ENCODE assay signal across 1 cellular context in the genomic region with DNA sequence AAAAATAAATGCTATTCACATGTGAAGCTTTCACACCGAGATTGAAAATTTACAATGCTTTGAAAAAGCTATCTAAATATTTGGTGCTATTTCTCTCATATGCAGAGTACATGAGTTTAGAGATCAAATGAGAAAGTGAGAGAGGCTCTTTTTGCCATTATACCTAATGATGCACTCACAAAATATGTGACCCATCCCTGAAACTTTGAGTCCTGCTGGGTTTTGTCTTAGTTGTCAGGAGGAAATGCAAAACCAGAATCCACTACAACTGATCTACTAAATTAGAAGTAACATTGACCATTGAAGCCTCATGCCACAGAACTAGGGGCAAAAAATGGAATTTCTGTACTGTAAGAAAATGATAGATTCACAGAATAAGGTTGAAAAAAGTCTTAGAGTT.
TF ChIP-seq lines count a peak whose summit lies in the region.

No MANE protein-coding gene starts in this region.

TF ChIP-seq in SK-N-SH, 30 proteins besides CTCF, POLR2A, EP300 and RAD21:
- no peak; the same call in 1 of the 2 replicates for TF ChIP-seq POLR2AphosphoS5 (IDR thresholded peaks at IDR 0.05; ENCODE audit: low read depth, low read length)
- no peak for TF ChIP-seq MEF2A (IDR thresholded peaks at IDR 0.05; ENCODE audit: borderline replicate concordance, low read depth)
- TF ChIP-seq, protein P1, sequence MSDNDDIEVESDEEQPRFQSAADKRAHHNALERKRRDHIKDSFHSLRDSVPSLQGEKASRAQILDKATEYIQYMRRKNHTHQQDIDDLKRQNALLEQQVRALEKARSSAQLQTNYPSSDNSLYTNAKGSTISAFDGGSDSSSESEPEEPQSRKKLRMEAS (IDR thresholded peaks at IDR 0.05; ENCODE audit: low read depth) = no peak
- TF ChIP-seq, protein P2, sequence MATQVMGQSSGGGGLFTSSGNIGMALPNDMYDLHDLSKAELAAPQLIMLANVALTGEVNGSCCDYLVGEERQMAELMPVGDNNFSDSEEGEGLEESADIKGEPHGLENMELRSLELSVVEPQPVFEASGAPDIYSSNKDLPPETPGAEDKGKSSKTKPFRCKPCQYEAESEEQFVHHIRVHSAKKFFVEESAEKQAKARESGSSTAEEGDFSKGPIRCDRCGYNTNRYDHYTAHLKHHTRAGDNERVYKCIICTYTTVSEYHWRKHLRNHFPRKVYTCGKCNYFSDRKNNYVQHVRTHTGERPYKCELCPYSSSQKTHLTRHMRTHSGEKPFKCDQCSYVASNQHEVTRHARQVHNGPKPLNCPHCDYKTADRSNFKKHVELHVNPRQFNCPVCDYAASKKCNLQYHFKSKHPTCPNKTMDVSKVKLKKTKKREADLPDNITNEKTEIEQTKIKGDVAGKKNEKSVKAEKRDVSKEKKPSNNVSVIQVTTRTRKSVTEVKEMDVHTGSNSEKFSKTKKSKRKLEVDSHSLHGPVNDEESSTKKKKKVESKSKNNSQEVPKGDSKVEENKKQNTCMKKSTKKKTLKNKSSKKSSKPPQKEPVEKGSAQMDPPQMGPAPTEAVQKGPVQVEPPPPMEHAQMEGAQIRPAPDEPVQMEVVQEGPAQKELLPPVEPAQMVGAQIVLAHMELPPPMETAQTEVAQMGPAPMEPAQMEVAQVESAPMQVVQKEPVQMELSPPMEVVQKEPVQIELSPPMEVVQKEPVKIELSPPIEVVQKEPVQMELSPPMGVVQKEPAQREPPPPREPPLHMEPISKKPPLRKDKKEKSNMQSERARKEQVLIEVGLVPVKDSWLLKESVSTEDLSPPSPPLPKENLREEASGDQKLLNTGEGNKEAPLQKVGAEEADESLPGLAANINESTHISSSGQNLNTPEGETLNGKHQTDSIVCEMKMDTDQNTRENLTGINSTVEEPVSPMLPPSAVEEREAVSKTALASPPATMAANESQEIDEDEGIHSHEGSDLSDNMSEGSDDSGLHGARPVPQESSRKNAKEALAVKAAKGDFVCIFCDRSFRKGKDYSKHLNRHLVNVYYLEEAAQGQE (IDR thresholded peaks at IDR 0.05; ENCODE audit: low read depth, low read length) = no peak
- TF ChIP-seq, protein P3, sequence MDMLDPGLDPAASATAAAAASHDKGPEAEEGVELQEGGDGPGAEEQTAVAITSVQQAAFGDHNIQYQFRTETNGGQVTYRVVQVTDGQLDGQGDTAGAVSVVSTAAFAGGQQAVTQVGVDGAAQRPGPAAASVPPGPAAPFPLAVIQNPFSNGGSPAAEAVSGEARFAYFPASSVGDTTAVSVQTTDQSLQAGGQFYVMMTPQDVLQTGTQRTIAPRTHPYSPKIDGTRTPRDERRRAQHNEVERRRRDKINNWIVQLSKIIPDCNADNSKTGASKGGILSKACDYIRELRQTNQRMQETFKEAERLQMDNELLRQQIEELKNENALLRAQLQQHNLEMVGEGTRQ (IDR thresholded peaks at IDR 0.05; ENCODE audit: borderline replicate concordance, low read depth, low read length) = no peak
- no peak for TF ChIP-seq GABPA (IDR thresholded peaks at IDR 0.05; ENCODE audit: low read depth)
- TF ChIP-seq RXRA (IDR thresholded peaks at IDR 0.05; ENCODE audit: borderline replicate concordance, low read depth) = no peak
- no peak for TF ChIP-seq NRF1 (IDR thresholded peaks at IDR 0.05; ENCODE audit: low read depth, low read length)
- TF ChIP-seq NFIC (IDR thresholded peaks at IDR 0.05; ENCODE audit: borderline replicate concordance) = no peak
- no peak for TF ChIP-seq USF1 (IDR thresholded peaks at IDR 0.05; ENCODE audit: borderline replicate concordance, low read depth)
- TF ChIP-seq FOXM1 (IDR thresholded peaks at IDR 0.05; ENCODE audit: low read depth) = no peak
- TF ChIP-seq SMC3 (IDR thresholded peaks at IDR 0.05; ENCODE audit: low read depth, low read length) = no peak
- TF ChIP-seq PBX3 (IDR thresholded peaks at IDR 0.05) = peak; percentile 72
- peak; percentile 23; the same call in 1 of the 2 replicates for TF ChIP-seq FOSL2 (IDR thresholded peaks at IDR 0.05; ENCODE audit: borderline replicate concordance, low read depth)
- peak; percentile 37; the same call in 1 of the 2 replicates for TF ChIP-seq JUND (IDR thresholded peaks at IDR 0.05)
- peak; percentile 84 for TF ChIP-seq TCF12 (IDR thresholded peaks at IDR 0.05)
- no peak for TF ChIP-seq ELF1 (IDR thresholded peaks at IDR 0.05)
